ENCODE assay signal across 24 cellular contexts in the genomic region with DNA sequence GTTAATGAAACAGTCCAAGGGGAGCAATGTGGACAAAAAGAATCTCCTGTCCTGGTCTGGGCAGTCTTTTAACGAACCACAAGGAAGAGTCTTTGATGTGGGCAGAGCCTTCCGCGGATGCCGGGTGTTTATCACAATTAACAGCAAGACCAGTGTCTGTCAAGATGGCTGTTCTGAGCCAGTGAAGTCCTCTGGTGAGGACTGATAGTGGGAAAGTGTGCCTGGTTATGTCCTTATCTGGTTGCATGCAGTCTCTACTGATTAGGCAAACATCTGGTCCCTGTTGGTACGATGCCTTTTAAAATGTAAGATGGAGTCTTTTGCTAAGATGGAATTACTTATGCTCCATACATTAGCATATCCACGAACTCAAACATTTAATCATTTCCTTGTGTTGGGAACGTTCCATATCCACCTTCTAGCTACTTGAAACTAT.
"Had no signal": no experiment of that assay in that cellular context is flagged by ENCODE, and none has a peak within 500 bp of the region (broad histone marks: within the 10 kb centered on the region; RNA-seq: fewer than 3 reads in every experiment).

No MANE protein-coding gene starts in this region.

- H3K9me3 ChIP-seq: colonic mucosa, testis had no signal

- FAIRE-seq: keratinocyte had no signal

- ATAC-seq: gastroesophageal sphincter; left colon; mucosa of descending colon; stimulated activated naive B cell treated with anti-CD40 and anti-IgM and Interleukin-4, amounts not matched to agents 10 μg/mL and 1 μg/mL and 100 μg/mL, for 72 hours had no signal

- H3K27me3 ChIP-seq: breast epithelium, colonic mucosa, dorsolateral prefrontal cortex, gastroesophageal sphincter, sigmoid colon, testis, uterus had no signal

- H3K36me3 ChIP-seq: breast epithelium, colonic mucosa, gastroesophageal sphincter, sigmoid colon, uterus had no signal

- H3K4me1 ChIP-seq: breast epithelium, colonic mucosa, gastroesophageal sphincter, sigmoid colon, testis, uterus had no signal

- H3K27ac ChIP-seq: breast epithelium, colonic mucosa, dorsolateral prefrontal cortex, gastroesophageal sphincter, sigmoid colon, testis, uterus had no signal

- DNase-seq: activated CD4-positive, alpha-beta T cell treated with anti-CD3 and anti-CD28 coated beads for 4 hours; activated CD4-positive, alpha-beta T cell treated with anti-CD3 and anti-CD28 coated beads, Interleukin-2, amount 50 U/mL, for 48 hours; activated CD4-positive, CD25-positive, alpha-beta regulatory T cell; activated naive CD4-positive, alpha-beta T cell treated with Interleukin-2 at 50 U/mL for 16 hours; activated naive CD8-positive, alpha-beta T cell treated with anti-CD3 and anti-CD28 coated beads, Interleukin-2, amount 10 ng/mL, durations not matched to agents 7 days and 5 days; activated T-cell treated with anti-CD3 and anti-CD28 coated beads, Interleukin-2, amount 50 U/mL, for 48 hours; amniotic stem cell; colonic mucosa; dorsolateral prefrontal cortex; head of caudate nucleus; left colon; mucosa of descending colon; occipital lobe; posterior cingulate gyrus; sigmoid colon; stimulated activated CD4-positive, alpha-beta T cell treated with anti-CD3 and anti-CD28 coated beads, Interleukin-2, amount 100 ng/mL, for 48 hours; stimulated activated CD8-positive, alpha-beta memory T cell treated with anti-CD3 and anti-CD28 coated beads, Interleukin-4, amount 100 ng/mL, for 48 hours; stimulated activated naive B cell treated with anti-CD40 and anti-IgM and Interleukin-4, amounts not matched to agents 10 μg/mL and 1 μg/mL and 100 μg/mL, for 72 hours; testis; trophoblast cell; uterus had no signal

- H3K4me3 ChIP-seq: breast epithelium, colonic mucosa, dorsolateral prefrontal cortex, gastroesophageal sphincter, mucosa of descending colon, sigmoid colon, testis, uterus had no signal
